In the genomic region with DNA sequence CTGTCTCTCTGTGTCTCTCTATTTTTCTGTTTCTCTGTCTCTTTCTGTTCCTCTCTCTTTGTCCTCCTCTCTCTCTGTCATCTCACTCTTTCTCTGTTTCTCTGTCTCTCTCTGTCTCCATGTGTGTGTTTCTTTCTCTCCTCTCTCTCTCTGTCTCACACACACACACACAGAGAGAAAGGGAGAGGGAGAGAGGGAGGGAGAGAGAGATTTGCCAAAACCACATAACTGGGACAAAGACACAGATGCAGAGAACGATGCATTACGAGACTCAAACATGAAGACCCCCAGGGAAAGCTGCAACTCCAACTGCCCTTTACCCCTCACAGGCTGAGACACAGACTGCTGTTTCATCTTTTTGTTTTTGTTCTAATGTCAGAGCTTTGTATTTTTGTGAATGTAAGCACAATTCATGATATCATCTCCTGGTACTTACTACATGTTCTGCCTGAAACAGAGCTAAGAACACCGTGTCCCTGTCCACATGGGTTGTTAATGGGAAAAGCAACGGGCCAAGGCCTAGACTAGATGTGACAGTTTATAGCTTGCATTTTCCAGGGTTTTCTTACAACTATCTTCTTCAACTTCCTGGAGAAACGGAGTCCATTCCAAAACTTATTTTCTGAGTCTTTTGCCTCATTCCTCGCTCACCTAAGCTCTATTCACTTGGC, we compare ENCODE assay signal across 19 cellular contexts.
DNase-seq lines count a peak whose midpoint lies in the region; ATAC-seq and TF ChIP-seq lines count a peak whose summit lies in the region.
"Had no signal": no experiment of that assay in that cellular context is flagged by ENCODE, and none has a peak within 500 bp of the region (broad histone marks: within the 10 kb centered on the region; RNA-seq: fewer than 3 reads in every experiment).

No MANE protein-coding gene starts in this region.

- intact Hi-C loops in right cardiac atrium (cut with DNase I) (no loop called here), sciatic nerve (cut with DNase I) (no loop called here)

- no peaks in the 10 kb centered on the region for H3K79me2 ChIP-seq in SK-N-SH (ENCODE audit: insufficient read depth)

- H4K20me1 ChIP-seq in SK-N-SH (ENCODE audit: insufficient read depth), result no peaks in the 10 kb centered on the region

- no peak for TF ChIP-seq EP300 in SK-N-SH (IDR thresholded peaks at IDR 0.05; ENCODE audit: borderline replicate concordance in 1 of 2, low read depth in 1 of 2, low read length in 1 of 2)

- peaks cover 9% of the 10 kb centered on the region for H3K4me1 ChIP-seq in right cardiac atrium (ENCODE audit: control insufficient read depth, insufficient read depth, low read length)
- no peaks in the 10 kb centered on the region for H3K4me1 ChIP-seq in urinary bladder (ENCODE audit: insufficient read depth)
- H3K4me1 ChIP-seq in SK-N-SH (ENCODE audit: control insufficient read depth in 1 of 2, insufficient read depth in 2 of 2, low read depth in 1 of 2, low read length in 1 of 2), result peaks cover 0 to 8% of the 10 kb centered on the region in 2 experiments; a peak in 1 of 4 replicates

- H2AFZ ChIP-seq in SK-N-SH (ENCODE audit: low read depth), result no peak overlapping the region

- no peak overlapping the region for H3K4me2 ChIP-seq in SK-N-SH

- H3K27ac ChIP-seq in cingulate gyrus (ENCODE audit: low read depth, low read length), result peak overlapping the region; percentile 34
- H3K27ac ChIP-seq in right cardiac atrium (ENCODE audit: low read length), result peak overlapping the region; percentile 84
- peak overlapping the region; percentile 69 for H3K27ac ChIP-seq in urinary bladder (ENCODE audit: low read depth)
- no peak overlapping the region for H3K27ac ChIP-seq in SK-N-SH (ENCODE audit: low read depth in 2 of 2, low read length in 1 of 2)

- no peak overlapping the region for H3K9ac ChIP-seq in SK-N-SH

- ATAC-seq in right cardiac atrium (peak; percentile 75 to 89), sciatic nerve (peak; percentile 93)
- ATAC-seq: activated CD4-positive, CD25-positive, alpha-beta regulatory T cell treated with anti-CD3 and anti-CD28 coated beads, Interleukin-2, amount 50 U/mL, for 24 hours; HCT116 had no signal

- no peaks in the 10 kb centered on the region for H3K27me3 ChIP-seq in right cardiac atrium (ENCODE audit: control insufficient read depth, insufficient read depth)
- H3K27me3 ChIP-seq in SK-N-SH (ENCODE audit: insufficient read depth), result no peaks in the 10 kb centered on the region

- no peak for TF ChIP-seq RAD21 in SK-N-SH (IDR thresholded peaks at IDR 0.05; ENCODE audit: low read length)

- CTCF ChIA-PET in SK-N-SH (lab: Yijun Ruan, JAX), result interaction anchor here (0.6 to 1.4 kb wide), 2 partner anchors 31 to 35 kb away, joined by 3 read pairs; no protein-coding TSS in a partner anchor

- 51% methylated on average over 6 of the region's 6 CpGs for WGBS in right cardiac atrium
- 51% methylated on average over 6 of the region's 6 CpGs for WGBS in urinary bladder
- WGBS in SK-N-SH (ENCODE audit: low lambda C conversion rate), result 46% methylated on average over 6 of the region's 6 CpGs

- no peaks in the 10 kb centered on the region for H3K9me2 ChIP-seq in SK-N-SH

- H3K36me3 ChIP-seq in urinary bladder (ENCODE audit: insufficient read depth) (no peaks in the 10 kb centered on the region), SK-N-SH (replicated peaks in 1 of 2; ENCODE audit: control insufficient read depth in 1 of 2, insufficient read depth in 2 of 2, low read length in 1 of 2) (no peaks in the 10 kb centered on the region)

- H3K4me3 ChIP-seq in right cardiac atrium (ENCODE audit: low read length), result no peak overlapping the region
- H3K4me3 ChIP-seq in urinary bladder (ENCODE audit: low read depth, low read length), result no peak overlapping the region
- H3K4me3 ChIP-seq in SK-N-SH (ENCODE audit: low read depth in 2 of 2, low read length in 1 of 2), result no peak overlapping the region

- POLR2A ChIA-PET in SK-N-SH (lab: Yijun Ruan, JAX), result no interaction called here

- TF ChIP-seq CTCF in SK-N-SH (IDR thresholded peaks at IDR 0.05), result no peak

- H3K9me3 ChIP-seq in right cardiac atrium (ENCODE audit: control insufficient read depth, low read length), result no peaks in the 10 kb centered on the region
- no peaks in the 10 kb centered on the region; the same call in 1 of the 2 replicates for H3K9me3 ChIP-seq in SK-N-SH

- no peaks in the 10 kb centered on the region for H3F3A ChIP-seq in SK-N-SH (replicated peaks; ENCODE audit: insufficient read depth)

- DNase-seq in right cardiac atrium, result peak in 1 of 3 donors; percentile 62
- no peak for DNase-seq in sciatic nerve (ENCODE audit: low spot score)
- DNase-seq in GDM1 (lab: John Stamatoyannopoulos, UW), result no peak
- no peak for DNase-seq in SK-N-SH
- no peak for DNase-seq in stimulated activated CD4-positive, alpha-beta T cell treated with anti-CD3 and anti-CD28 coated beads, Interleukin-15, amount 100 ng/mL, for 24 hours
- DNase-seq: activated effector memory CD4-positive, alpha-beta T cell treated with anti-CD3 and anti-CD28 coated beads, Interleukin-2, amount 50 U/mL, for 16 hours; erythroblast; Kasumi-1; NCI-H1417 treated with DMSO at 0.1 percent for 48 hours; NCI-H2227 treated with DMSO at 0.1 percent for 48 hours; NK-92 treated with Interleukin-12 subunit alpha and Interleukin-12 subunit beta, amount 100 ng/mL, for 24 hours; occipital lobe; SHP77 treated with DMSO at 0.1 percent for 48 hours; stimulated activated CD4-positive, alpha-beta T cell treated with anti-CD3 and anti-CD28 coated beads, Interleukin-12 subunit alpha, Interleukin-12 subunit beta, amount 100 ng/mL, for 4 hours; stimulated activated naive CD4-positive, alpha-beta T cell had no signal

TF ChIP-seq in SK-N-SH, 30 proteins besides CTCF, POLR2A, EP300 and RAD21:
- TF ChIP-seq RXRA (IDR thresholded peaks at IDR 0.05; ENCODE audit: borderline replicate concordance, low read depth), result no peak
- TF ChIP-seq MXI1 (IDR thresholded peaks at IDR 0.05; ENCODE audit: low read depth, low read length), result no peak
- no peak for TF ChIP-seq FOXM1 (IDR thresholded peaks at IDR 0.05; ENCODE audit: low read depth)
- no peak for TF ChIP-seq POLR2AphosphoS5 (IDR thresholded peaks at IDR 0.05; ENCODE audit: low read depth, low read length)
- no peak for TF ChIP-seq TEAD4 (IDR thresholded peaks at IDR 0.05; ENCODE audit: borderline replicate concordance, insufficient read depth)

Comparison
In these comparisons a context has a peak if more than half of its experiments do, and no peak if none do; other contexts are left out.
1. H3K27ac ChIP-seq: peak in cingulate gyrus (single experiment), right cardiac atrium (single experiment) and urinary bladder (single experiment); none in SK-N-SH (0 of 2).